17 cellular contexts compared by ENCODE assay signal in genomic region chr6:157492249-157492648, GRCh38.
A peak's percentile ranks its signal among the peaks of the same experiment; 100 is the strongest.
DNase-seq lines count a peak whose midpoint lies in the region; ATAC-seq, FAIRE-seq and TF ChIP-seq lines count a peak whose summit lies in the region.
"Had no signal": no experiment of that assay in that cellular context is flagged by ENCODE, and none has a peak within 500 bp of the region (broad histone marks: within the 10 kb centered on the region; RNA-seq: fewer than 3 reads in every experiment).

No MANE protein-coding gene starts in this region.

- peaks cover 16% of the 10 kb centered on the region; the same call in 2 of the 3 replicates for H3K79me2 ChIP-seq in K562 (ENCODE audit: control insufficient read depth, insufficient read depth, low read length)

- H3K27me3 ChIP-seq in K562 (ENCODE audit: control insufficient read depth in 2 of 2, insufficient read depth in 2 of 2, low read length in 2 of 2) (no peaks in the 10 kb centered on the region), mesenchymal stem cell (ENCODE audit: control insufficient read depth in 1 of 2, insufficient read depth in 1 of 2, low read length in 2 of 2) (no peaks in the 10 kb centered on the region), A673 (replicated peaks; ENCODE audit: insufficient read depth, low read depth, low read length, poor library complexity) (no peaks in the 10 kb centered on the region)

- no peak for ATAC-seq in K562
- no peak for ATAC-seq in stimulated activated effector memory CD8-positive, alpha-beta T cell treated with anti-CD3 and anti-CD28 coated beads, Interleukin-12 subunit alpha, Interleukin-12 subunit beta, amount 100 ng/mL, for 72 hours
- ATAC-seq: CD8-positive, alpha-beta T cell; GM12878 had no signal

- no peak overlapping the region for H2BK120ac ChIP-seq in mesenchymal stem cell (ENCODE audit: low read depth, low read length)

- H3K9me3 ChIP-seq in K562 (replicated peaks; ENCODE audit: control insufficient read depth, insufficient read depth, low read depth, low read length) = no peaks in the 10 kb centered on the region
- H3K9me3 ChIP-seq in mesenchymal stem cell (ENCODE audit: control insufficient read depth, low read length) = no peaks in the 10 kb centered on the region
- H3K9me3 ChIP-seq in A673 (ENCODE audit: low read depth, low read length, poor library complexity, severe bottlenecking) = no peaks in the 10 kb centered on the region

- no peak overlapping the region for H2AK5ac ChIP-seq in mesenchymal stem cell (ENCODE audit: low read length, severe bottlenecking)

- no peak overlapping the region for H4K91ac ChIP-seq in mesenchymal stem cell (ENCODE audit: low read length)

- POLR2A ChIA-PET in K562 (lab: Yijun Ruan, JAX) = no interaction called here
- POLR2A ChIA-PET in A673 (lab: Charles Lee; ENCODE audit: low non-redundant PET) = no interaction called here

- no peak overlapping the region for H3K4me3 Mint-ChIP-seq in stimulated activated effector memory CD8-positive, alpha-beta T cell treated with anti-CD3 and anti-CD28 coated beads, Interleukin-12 subunit alpha, Interleukin-12 subunit beta, amount 100 ng/mL, for 72 hours
- H3K4me3 Mint-ChIP-seq: B cell; CD8-positive, alpha-beta T cell had no signal

- H2AFZ ChIP-seq in K562 (ENCODE audit: low read depth, low read length) = no peak overlapping the region
- H2AFZ ChIP-seq in mesenchymal stem cell (ENCODE audit: low read depth, low read length) = no peak overlapping the region

- H3K4me3 ChIP-seq in K562 (no peak overlapping the region), mesenchymal stem cell (ENCODE audit: insufficient read depth in 1 of 2, low read depth in 1 of 2, low read length in 2 of 2) (no peak overlapping the region), A673 (ENCODE audit: low read depth, low read length, poor library complexity, severe bottlenecking) (no peak overlapping the region)
- H3K4me3 ChIP-seq: BLaER1 treated with 17β-estradiol and CSF1 and Interleukin-3, amounts not matched to agents 10 nM and 100 nM; GM12878 had no signal

- H2BK12ac ChIP-seq in mesenchymal stem cell (ENCODE audit: low read length in 2 of 2) = no peak overlapping the region

- peaks cover 7% of the 10 kb centered on the region for H3K79me1 ChIP-seq in mesenchymal stem cell (replicated peaks; ENCODE audit: low read length, poor library complexity, severe bottlenecking)

- intact Hi-C loops in K562 (cut with micrococcal nuclease) = no loop called here
- intact Hi-C loops in A673 (cut with micrococcal nuclease; ENCODE audit: unreplicated experiment) = no loop called here

- no peaks in the 10 kb centered on the region for H3K36me3 ChIP-seq in K562 (ENCODE audit: control insufficient read depth, insufficient read depth, low read length)
- no peaks in the 10 kb centered on the region for H3K36me3 ChIP-seq in mesenchymal stem cell (ENCODE audit: control insufficient read depth in 1 of 2, insufficient read depth in 2 of 2, low read depth in 1 of 2, low read length in 2 of 2)
- no peaks in the 10 kb centered on the region for H3K36me3 ChIP-seq in A673 (ENCODE audit: insufficient read depth, low read length, poor library complexity, severe bottlenecking)

- no peak overlapping the region for H3K4ac ChIP-seq in mesenchymal stem cell (ENCODE audit: low read depth in 1 of 2, low read length in 2 of 2)

- H3K36me3 Mint-ChIP-seq in stimulated activated effector memory CD8-positive, alpha-beta T cell treated with anti-CD3 and anti-CD28 coated beads, Interleukin-12 subunit alpha, Interleukin-12 subunit beta, amount 100 ng/mL, for 72 hours = no peaks in the 10 kb centered on the region
- H3K36me3 Mint-ChIP-seq: CD8-positive, alpha-beta T cell had no signal

- H3K9ac ChIP-seq in K562 (ENCODE audit: insufficient read depth in 1 of 2, low read depth in 2 of 2, low read length in 2 of 2) (no peak overlapping the region), mesenchymal stem cell (ENCODE audit: low read length) (no peak overlapping the region)
- H3K9ac ChIP-seq: BLaER1 treated with 17β-estradiol and CSF1 and Interleukin-3, amounts not matched to agents 10 nM and 100 nM had no signal

- no peak for TF ChIP-seq EP300 in K562 (IDR thresholded peaks at IDR 0.05; ENCODE audit: low read length)

- TF ChIP-seq CTCF in K562 (IDR thresholded peaks at IDR 0.05 in 2 of 3, conservative IDR thresholded peaks at IDR 0.05 in 1 of 3; ENCODE audit: insufficient read depth in 2 of 3, low read depth in 1 of 3, low read length in 3 of 3) = no peak
- TF ChIP-seq CTCF in A673 (conservative IDR thresholded peaks at IDR 0.05; ENCODE audit: low read depth, low read length) = no peak

- no peaks in the 10 kb centered on the region for H3K9me1 ChIP-seq in K562 (ENCODE audit: control insufficient read depth, insufficient read depth, low read length)

- CTCF ChIA-PET in K562 (lab: Yijun Ruan, JAX; ENCODE audit: low intra/inter-chr PET ratio) (no interaction called here), A673 (lab: Charles Lee) (no interaction called here)

- BruUV-seq in K562 (replicated peaks; lab: Mats Ljungman, UMichigan) (no TSS peak), A673 (replicated peaks; lab: Mats Ljungman, UMichigan) (no TSS peak)

- H2BK15ac ChIP-seq in mesenchymal stem cell (ENCODE audit: low read depth, poor library complexity, severe bottlenecking) = peak overlapping the region; percentile 19

- H4K8ac ChIP-seq in mesenchymal stem cell (ENCODE audit: low read length) = no peak overlapping the region

- peaks cover 35% of the 10 kb centered on the region for H3K4me1 Mint-ChIP-seq in stimulated activated effector memory CD8-positive, alpha-beta T cell treated with anti-CD3 and anti-CD28 coated beads, Interleukin-12 subunit alpha, Interleukin-12 subunit beta, amount 100 ng/mL, for 72 hours

- H3K4me1 ChIP-seq in K562 (replicated peaks in 1 of 2; ENCODE audit: control insufficient read depth in 2 of 2, insufficient read depth in 2 of 2, low read length in 2 of 2) (peaks cover 21 to 28% of the 10 kb centered on the region in 2 experiments; a peak in 4 of 5 replicates), mesenchymal stem cell (ENCODE audit: control insufficient read depth, insufficient read depth, low read depth, low read length) (no peaks in the 10 kb centered on the region), A673 (ENCODE audit: insufficient read depth, low read length, poor library complexity, severe bottlenecking) (no peaks in the 10 kb centered on the region)

- in situ Hi-C loops in K562 (cut with MboI) = no loop called here

- TF ChIP-seq RAD21 in K562 (CRISPR knock-in tag; conservative IDR thresholded peaks at IDR 0.05 in 1 of 2, IDR thresholded peaks at IDR 0.05 in 1 of 2) = no peak

- peak overlapping the region; percentile 15 for H3K27ac Mint-ChIP-seq in stimulated activated effector memory CD8-positive, alpha-beta T cell treated with anti-CD3 and anti-CD28 coated beads, Interleukin-12 subunit alpha, Interleukin-12 subunit beta, amount 100 ng/mL, for 72 hours
- H3K27ac Mint-ChIP-seq: B cell; CD8-positive, alpha-beta T cell had no signal

- H3K4me2 ChIP-seq in K562 (ENCODE audit: insufficient read depth, low read length) = no peak overlapping the region
- H3K4me2 ChIP-seq in mesenchymal stem cell (ENCODE audit: low read length, poor library complexity, severe bottlenecking) = no peak overlapping the region
- H3K4me2 ChIP-seq: BLaER1 treated with 17β-estradiol and CSF1 and Interleukin-3, amounts not matched to agents 10 nM and 100 nM had no signal

- H4K20me1 ChIP-seq in K562 (replicated peaks; ENCODE audit: control insufficient read depth, insufficient read depth, low read length) = no peaks in the 10 kb centered on the region
- H4K20me1 ChIP-seq: BLaER1 treated with 17β-estradiol and CSF1 and Interleukin-3, amounts not matched to agents 10 nM and 100 nM had no signal

- no peak overlapping the region for H3K23ac ChIP-seq in mesenchymal stem cell (ENCODE audit: low read length in 2 of 2)

- no peak overlapping the region for H3K18ac ChIP-seq in mesenchymal stem cell (ENCODE audit: low read depth in 1 of 2, low read length in 2 of 2)

- DNase-seq in ELF-1 (ENCODE audit: low read depth, low spot score) (peak; percentile 79), K562 (ENCODE audit: extremely low read depth in 1 of 4, low spot score in 3 of 4) (no peak), mesenchymal stem cell (no peak), HUDEP-2 (lab: John Stamatoyannopoulos, UW; ENCODE audit: unreplicated experiment in 76 of 76) (no peak), A673 (ENCODE audit: low spot score) (no peak)
- peak in 1 of 2 donors; percentile 35 for DNase-seq in stimulated activated effector memory CD8-positive, alpha-beta T cell treated with anti-CD3 and anti-CD28 coated beads, Interleukin-12 subunit alpha, Interleukin-12 subunit beta, amount 100 ng/mL, for 72 hours (ENCODE audit: low spot score in 2 of 2)
- DNase-seq in activated naive CD4-positive, alpha-beta T cell (lab: John Stamatoyannopoulos, UW) = no peak
- DNase-seq: 8988T, Calu3, DMS79 treated with DMSO at 0.1 percent for 48 hours, HCEC 1CT had no signal

- H3K14ac ChIP-seq in mesenchymal stem cell (ENCODE audit: low read length in 2 of 2) = no peak overlapping the region

- H3K27ac ChIP-seq in K562 (ENCODE audit: extremely low read depth, low read depth, low read length) (no peak overlapping the region), mesenchymal stem cell (ENCODE audit: low read length, poor library complexity, severe bottlenecking) (no peak overlapping the region), A673 (ENCODE audit: low read depth, low read length, poor library complexity, severe bottlenecking) (no peak overlapping the region)
- H3K27ac ChIP-seq: BLaER1 treated with 17β-estradiol and CSF1 and Interleukin-3, amounts not matched to agents 10 nM and 100 nM had no signal

- no peaks in the 10 kb centered on the region for H3K9me3 Mint-ChIP-seq in stimulated activated effector memory CD8-positive, alpha-beta T cell treated with anti-CD3 and anti-CD28 coated beads, Interleukin-12 subunit alpha, Interleukin-12 subunit beta, amount 100 ng/mL, for 72 hours

- no peak for FAIRE-seq in K562 (lab: Jason Lieb, UNC)
- FAIRE-seq: GM12878, GM19239, H54 had no signal

- no peak overlapping the region for H2BK5ac ChIP-seq in mesenchymal stem cell (ENCODE audit: low read depth, low read length, poor library complexity, severe bottlenecking)

- WGBS in K562 (ENCODE audit: insufficient coverage, low coverage, missing lambda C conversion rate) = 86% methylated on average over 11 of the region's 12 CpGs
- 93% methylated on average over 12 of the region's 12 CpGs for WGBS in mesenchymal stem cell

- TF ChIP-seq POLR2A in K562 (conservative IDR thresholded peaks at IDR 0.05) = no peak

TF ChIP-seq in K562, 482 proteins besides CTCF, POLR2A, EP300 and RAD21:
- TF ChIP-seq POLR2AphosphoS2 (IDR thresholded peaks at IDR 0.05; ENCODE audit: low read length) = no peak
- peak; percentile 62; the same call in 1 of the 2 replicates for TF ChIP-seq ZNF316 (IDR thresholded peaks at IDR 0.05)
TF ChIP-seq in K562: peak in this region for 1.
